ENCODE assay signal across 9 cellular contexts in the genomic region with DNA sequence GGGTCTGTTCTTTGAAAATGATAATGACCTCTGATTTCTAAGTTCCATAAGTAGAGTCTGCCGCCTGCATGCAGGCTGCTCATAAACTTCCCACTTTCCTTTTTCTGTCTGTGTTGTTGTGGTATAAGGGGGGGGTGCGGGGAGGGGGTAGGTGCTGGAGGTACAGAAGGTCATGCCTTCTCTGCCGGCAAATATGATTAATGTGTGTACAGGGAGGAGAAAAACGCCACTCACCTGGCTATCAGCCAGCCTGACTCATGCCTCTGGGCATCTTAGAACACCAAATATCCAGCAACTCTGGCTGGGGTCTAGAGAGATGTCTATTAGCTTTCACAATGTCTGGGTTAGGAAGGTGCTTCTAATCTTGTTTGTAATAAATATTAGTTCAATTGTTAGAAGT.
DNase-seq lines count a peak whose midpoint lies in the region; ATAC-seq, FAIRE-seq and TF ChIP-seq lines count a peak whose summit lies in the region.
"Had no signal": no experiment of that assay in that cellular context is flagged by ENCODE, and none has a peak within 500 bp of the region (broad histone marks: within the 10 kb centered on the region; RNA-seq: fewer than 3 reads in every experiment).

No MANE protein-coding gene starts in this region.

- H3K27me3 Mint-ChIP-seq in effector memory CD8-positive, alpha-beta T cell, result no peaks in the 10 kb centered on the region
- H3K27me3 Mint-ChIP-seq: naive B cell had no signal

- intact Hi-C loops in ovary (cut with DNase I), result no loop called here

- no peak for TF ChIP-seq CTCF in ovary (IDR thresholded peaks at IDR 0.05)

- TF ChIP-seq EP300 in ovary (IDR thresholded peaks at IDR 0.05), result no peak

- no peaks in the 10 kb centered on the region for H3K27me3 ChIP-seq in ovary

- no peak overlapping the region for H3K4me3 ChIP-seq in ovary

- peaks cover 15 to 23% of the 10 kb centered on the region in 2 donors for H3K4me1 Mint-ChIP-seq in effector memory CD8-positive, alpha-beta T cell (ENCODE audit: low read depth in 2 of 2)

- H3K9me3 Mint-ChIP-seq in effector memory CD8-positive, alpha-beta T cell, result no peaks in the 10 kb centered on the region
- H3K9me3 Mint-ChIP-seq: naive B cell had no signal

- H3K27ac ChIP-seq in epithelial cell of prostate, result peak overlapping the region; percentile 69
- peak overlapping the region in 1 of 2 donors; percentile 25 for H3K27ac ChIP-seq in ovary

- TF ChIP-seq POLR2A in H54 (IDR thresholded peaks at IDR 0.05; ENCODE audit: low read depth, low read length), result no peak
- TF ChIP-seq POLR2A in ovary (IDR thresholded peaks at IDR 0.05), result no peak

- H3K36me3 Mint-ChIP-seq in effector memory CD8-positive, alpha-beta T cell (ENCODE audit: insufficient read depth), result peaks cover 2% of the 10 kb centered on the region
- H3K36me3 Mint-ChIP-seq: naive B cell had no signal

- no peaks in the 10 kb centered on the region for H3K36me3 ChIP-seq in ovary

- peak; percentile 33 for DNase-seq in H54 (ENCODE audit: insufficient read length, low spot score)
- DNase-seq in NCI-H226, result peak; percentile 95
- DNase-seq in epithelial cell of prostate (ENCODE audit: low read depth, low spot score), result peak; percentile 66
- DNase-seq in ovary, result peak; percentile 65 to 81 (median 69)
- DNase-seq in foreskin melanocyte, result no peak
- no peak for DNase-seq in effector memory CD8-positive, alpha-beta T cell
- no peak for DNase-seq in epidermal melanocyte (ENCODE audit: insufficient read length, low spot score)
- DNase-seq: naive B cell had no signal

- FAIRE-seq in H54 (lab: Jason Lieb, UNC), result peak; percentile 95

- peak overlapping the region in 1 of 2 donors; percentile 84 for H3K27ac Mint-ChIP-seq in effector memory CD8-positive, alpha-beta T cell
- H3K27ac Mint-ChIP-seq: naive B cell had no signal

- H3K4me1 ChIP-seq in ovary (ENCODE audit: insufficient read depth), result peaks cover 7% of the 10 kb centered on the region

- no peak for ATAC-seq in GM19324 (IDR thresholded peaks at IDR 0.05; ENCODE audit: low FRiP score, unreplicated experiment)
- ATAC-seq in effector memory CD8-positive, alpha-beta T cell (replicated peaks), result no peak

- 12 to 27% (median 21%) methylated on average over 4 of the region's 4 CpGs for WGBS in ovary, 3 donors

- no peaks in the 10 kb centered on the region for H3K9me3 ChIP-seq in ovary

- no peak overlapping the region for H3K4me3 Mint-ChIP-seq in effector memory CD8-positive, alpha-beta T cell
- H3K4me3 Mint-ChIP-seq: naive B cell had no signal

Comparison
In these comparisons a context has a peak if more than half of its experiments do, and no peak if none do; other contexts are left out.
1. DNase-seq: peak in H54 (single experiment), NCI-H226 (single experiment), epithelial cell of prostate (single experiment) and ovary (5 of 5); none in foreskin melanocyte (single experiment), effector memory CD8-positive, alpha-beta T cell (0 of 3) and epidermal melanocyte (single experiment).